In genomic region chr14:77979666-77980351, GRCh38 we compare ENCODE assay signal across 11 cellular contexts.
DNase-seq lines count a peak whose midpoint lies in the region; ATAC-seq, FAIRE-seq and TF ChIP-seq lines count a peak whose summit lies in the region.
"Had no signal": no experiment of that assay in that cellular context is flagged by ENCODE, and none has a peak within 500 bp of the region (broad histone marks: within the 10 kb centered on the region; RNA-seq: fewer than 3 reads in every experiment).

No MANE protein-coding gene starts in this region.

- TF ChIP-seq RAD21 in HepG2 (CRISPR knock-in tag; IDR thresholded peaks at IDR 0.05): no peak

- H3K36me3 ChIP-seq in HepG2 (replicated peaks in 1 of 2; ENCODE audit: control insufficient read depth in 1 of 2, insufficient read depth in 2 of 2, low read length in 2 of 2): no peaks in the 10 kb centered on the region
- H3K36me3 ChIP-seq in right lobe of liver: no peaks in the 10 kb centered on the region
- H3K36me3 ChIP-seq: SJSA1 had no signal

- H3K9ac ChIP-seq in HepG2 (ENCODE audit: insufficient read depth, low read depth, low read length): no peak overlapping the region

- no TSS peak for BruUV-seq in HepG2 (replicated peaks; lab: Mats Ljungman, UMichigan)

- CTCF ChIA-PET in HepG2 (lab: Yijun Ruan, JAX; ENCODE audit: low intra/inter-chr PET ratio, low total read pairs): no interaction called here

- ATAC-seq in HepG2: peak; percentile 89
- no peak for ATAC-seq in right lobe of liver

- WGBS in HepG2 (ENCODE audit: low lambda C conversion rate): 39% methylated on average over 13 of the region's 14 CpGs
- 57% methylated on average over 13 of the region's 14 CpGs for WGBS in right lobe of liver (ENCODE audit: insufficient coverage, low coverage, low lambda C conversion rate, missing lambda C conversion rate)

- no peaks in the 10 kb centered on the region for H4K20me1 ChIP-seq in HepG2 (ENCODE audit: insufficient read depth, low read length)

- TF ChIP-seq POLR2A in HepG2 (IDR thresholded peaks at IDR 0.05; ENCODE audit: insufficient read depth in 1 of 2, low read depth in 2 of 2, low read length in 2 of 2) (no peak), right lobe of liver (IDR thresholded peaks at IDR 0.05) (no peak)

- TF ChIP-seq EP300 in HepG2 (IDR thresholded peaks at IDR 0.05; ENCODE audit: low read depth in 2 of 2, low read length in 2 of 2) (no peak), HepG2 (CRISPR knock-in tag; IDR thresholded peaks at IDR 0.05; ENCODE audit: borderline replicate concordance) (no peak)

- FAIRE-seq in HepG2 (lab: Jason Lieb, UNC): no peak

- intact Hi-C loops in HepG2 (cut with micrococcal nuclease; ENCODE audit: unreplicated experiment): loop anchor here (2.0 kb wide), 1 partner anchor 117 kb away; no protein-coding TSS in a partner anchor
- intact Hi-C loops in right lobe of liver (cut with DNase I): no loop called here

- no peaks in the 10 kb centered on the region for H3K79me2 ChIP-seq in HepG2 (ENCODE audit: insufficient read depth, low read length)

- no peak overlapping the region for H3K4me2 ChIP-seq in HepG2 (ENCODE audit: low read depth, low read length)

- peak; percentile 48 for TF ChIP-seq CTCF in HepG2 (CRISPR knock-in tag; IDR thresholded peaks at IDR 0.05)
- no peak for TF ChIP-seq CTCF in right lobe of liver (IDR thresholded peaks at IDR 0.05)

- H3K27me3 ChIP-seq in HepG2 (ENCODE audit: control insufficient read depth in 1 of 2, insufficient read depth in 2 of 2, low read length in 2 of 2): peaks cover 2 to 13% of the 10 kb centered on the region in 2 experiments; a peak in 1 of 5 replicates
- no peaks in the 10 kb centered on the region for H3K27me3 ChIP-seq in right lobe of liver

- no peak overlapping the region for H3K4me3 ChIP-seq in HepG2 (replicated peaks in 1 of 3; ENCODE audit: insufficient read depth in 1 of 3, low read depth in 2 of 3, low read length in 3 of 3)
- H3K4me3 ChIP-seq in right lobe of liver: no peak overlapping the region
- H3K4me3 ChIP-seq: SJSA1 had no signal

- H3K27ac ChIP-seq in HepG2 (ENCODE audit: extremely low read length, insufficient read depth, low read length): no peak overlapping the region
- H3K27ac ChIP-seq in right lobe of liver: no peak overlapping the region
- H3K27ac ChIP-seq: SJSA1 had no signal

- in situ Hi-C loops in HepG2 (cut with HindIII; ENCODE audit: extremely low pct_ligation_motif_present, low pct_unique_long_range_greater_than_20kb): loop anchor here (10.0 kb wide), 1 partner anchor 115 kb away; no protein-coding TSS in a partner anchor

- H3K9me3 ChIP-seq in HepG2 (ENCODE audit: low read length) (no peaks in the 10 kb centered on the region), right lobe of liver (no peaks in the 10 kb centered on the region)
- H3K9me3 ChIP-seq: SJSA1 had no signal

- POLR2A ChIA-PET in HepG2 (lab: Yijun Ruan, JAX): no interaction called here

- no peak overlapping the region for H2AFZ ChIP-seq in HepG2 (ENCODE audit: low read length)

- 0 out of 2 replicates have a peak, but pooled peaks cover 8% of the 10 kb centered on the region for H3K4me1 ChIP-seq in HepG2 (ENCODE audit: insufficient read depth, low read length)
- H3K4me1 ChIP-seq in right lobe of liver: peaks cover 0 to 5% (median 0%) of the 10 kb centered on the region in 4 donors
- H3K4me1 ChIP-seq: SJSA1 had no signal

- DNase-seq in HepG2 (ENCODE audit: low spot score) (peak; percentile 13), right lobe of liver (no peak), RPMI7951 (ENCODE audit: low read depth) (peak; percentile 19), iPS-NIHi11 (ENCODE audit: low spot score) (peak; percentile 61), NCI-H226 (no peak), activated gamma-delta T cell treated with Interleukin-2 at 50 U/mL for 16 hours (no peak), T-helper 9 cell (no peak)
- no peak for DNase-seq in activated CD8-positive, alpha-beta memory T cell treated with anti-CD3 and anti-CD28 coated beads, Interleukin-2, amount 50 U/mL, for 4 hours
- DNase-seq: activated T-cell treated with anti-CD3 and anti-CD28 coated beads for 4 hours, NCI-H1105 treated with DMSO at 0.1 percent for 48 hours had no signal

TF ChIP-seq in HepG2, 621 proteins besides CTCF, POLR2A, EP300 and RAD21:
- TF ChIP-seq RAD51 (IDR thresholded peaks at IDR 0.05; ENCODE audit: borderline replicate concordance) (no peak), STAG1 (CRISPR knock-in tag; IDR thresholded peaks at IDR 0.05) (peak; percentile 39), SP140L (CRISPR knock-in tag; IDR thresholded peaks at IDR 0.05; ENCODE audit: borderline replicate concordance) (no peak)

Comparison
In these comparisons a context has a peak if more than half of its experiments do, and no peak if none do; other contexts are left out.
1. DNase-seq: peak in HepG2 (single experiment), RPMI7951 (single experiment) and iPS-NIHi11 (single experiment); none in right lobe of liver (0 of 3), activated CD8-positive, alpha-beta memory T cell treated with anti-CD3 and anti-CD28 coated beads, Interleukin-2, amount 50 U/mL, for 4 hours (single experiment), NCI-H226 (single experiment), activated gamma-delta T cell treated with Interleukin-2 at 50 U/mL for 16 hours (single experiment) and T-helper 9 cell (single experiment).